23 cellular contexts compared by ENCODE assay signal in the genomic region with DNA sequence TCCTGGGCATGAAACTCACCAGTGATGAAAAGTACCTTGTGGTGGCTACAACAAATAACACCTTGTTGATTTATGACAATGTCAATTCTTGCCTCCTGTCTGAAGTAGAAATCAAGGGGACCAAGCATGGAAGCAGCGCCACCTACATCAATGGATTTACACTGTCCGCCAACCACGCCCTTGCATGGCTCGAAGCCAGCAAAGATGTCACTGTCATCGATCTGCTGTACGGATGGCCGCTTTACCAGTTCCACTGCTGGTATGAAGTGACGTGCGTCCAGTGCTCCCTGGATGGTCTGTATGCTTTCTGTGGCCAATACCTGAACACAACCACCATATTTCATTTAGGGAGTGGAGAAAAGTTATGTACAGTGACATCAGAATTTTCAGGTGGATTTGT.
"Had no signal": no experiment of that assay in that cellular context is flagged by ENCODE, and none has a peak within 500 bp of the region (broad histone marks: within the 10 kb centered on the region; RNA-seq: fewer than 3 reads in every experiment).

No MANE protein-coding gene starts in this region.

- H3K9ac ChIP-seq: neural progenitor cell had no signal

- H3K4me3 ChIP-seq: colonic mucosa, gastrocnemius medialis, neural progenitor cell, prostate gland, right atrium auricular region, sigmoid colon, stomach, thyroid gland, uterus had no signal

- H3K4me1 ChIP-seq: colonic mucosa, gastrocnemius medialis, neural progenitor cell, prostate gland, right atrium auricular region, sigmoid colon, stomach, thyroid gland, uterus had no signal

- H2AFZ ChIP-seq: neural progenitor cell had no signal

- ATAC-seq: esophagus mucosa; gastrocnemius medialis; left lobe of liver; naive thymus-derived CD4-positive, alpha-beta T cell had no signal

- DNase-seq: colonic mucosa; effector CD8-positive, alpha-beta T cell; endodermal cell; foreskin fibroblast; gastrocnemius medialis; head of caudate nucleus; kidney; mesenchymal stem cell; midbrain; naive thymus-derived CD4-positive, alpha-beta T cell; sigmoid colon; stimulated activated CD4-positive, alpha-beta T cell treated with anti-CD3 and anti-CD28 coated beads, Interleukin-2, amount 100 ng/mL, for 24 hours; stimulated activated CD4-positive, alpha-beta T cell treated with anti-CD3 and anti-CD28 coated beads, Interleukin-4, amount 100 ng/mL, for 24 hours; stimulated activated naive CD4-positive, alpha-beta T cell treated with Interleukin-2 at 50 U/mL for 16 hours; stomach; thyroid gland; uterus had no signal

- H3K9me3 ChIP-seq: colonic mucosa, gastrocnemius medialis, prostate gland, right atrium auricular region, sigmoid colon, stomach, thyroid gland, uterus had no signal

- FAIRE-seq: kidney had no signal

- H3K27ac ChIP-seq: colonic mucosa, epithelial cell of prostate, gastrocnemius medialis, neural progenitor cell, prostate gland, right atrium auricular region, sigmoid colon, stomach, thyroid gland, uterus had no signal

- H3K4me2 ChIP-seq: neural progenitor cell had no signal

- H3K36me3 ChIP-seq: colonic mucosa, gastrocnemius medialis, neural progenitor cell, prostate gland, right atrium auricular region, sigmoid colon, stomach, thyroid gland, uterus had no signal

- H3K27me3 ChIP-seq: colonic mucosa, right atrium auricular region, thyroid gland, uterus had no signal
